18 cellular contexts compared by ENCODE assay signal in genomic region chr2:117562654-117563053, GRCh38.
DNase-seq lines count a peak whose midpoint lies in the region; ATAC-seq, FAIRE-seq and TF ChIP-seq lines count a peak whose summit lies in the region.
"Had no signal": no experiment of that assay in that cellular context is flagged by ENCODE, and none has a peak within 500 bp of the region (broad histone marks: within the 10 kb centered on the region; RNA-seq: fewer than 3 reads in every experiment).

No MANE protein-coding gene starts in this region.

- no peak overlapping the region for H2AFZ ChIP-seq in HepG2 (ENCODE audit: low read length)
- H2AFZ ChIP-seq: GM23248 had no signal

- BruUV-seq in HepG2 (replicated peaks; lab: Mats Ljungman, UMichigan), result no TSS peak

- H3K4me3 ChIP-seq in HepG2 (replicated peaks in 1 of 3; ENCODE audit: insufficient read depth in 1 of 3, low read depth in 2 of 3, low read length in 3 of 3) (no peak overlapping the region), right lobe of liver (no peak overlapping the region), MG63 (no peak overlapping the region)
- H3K4me3 ChIP-seq: BLaER1, GM23248, HAP-1 had no signal

- H3K36me3 ChIP-seq in HepG2 (replicated peaks in 1 of 2; ENCODE audit: control insufficient read depth in 1 of 2, insufficient read depth in 2 of 2, low read length in 2 of 2) (no peaks in the 10 kb centered on the region), right lobe of liver (no peaks in the 10 kb centered on the region), MG63 (no peaks in the 10 kb centered on the region)
- H3K36me3 ChIP-seq: BLaER1, HAP-1 had no signal

- no peak for TF ChIP-seq RAD21 in HepG2 (CRISPR knock-in tag; IDR thresholded peaks at IDR 0.05)

- no peaks in the 10 kb centered on the region for H4K20me1 ChIP-seq in HepG2 (ENCODE audit: insufficient read depth, low read length)
- H4K20me1 ChIP-seq: BLaER1 had no signal

- no peak for TF ChIP-seq CTCF in HepG2 (CRISPR knock-in tag; IDR thresholded peaks at IDR 0.05)
- no peak for TF ChIP-seq CTCF in right lobe of liver (IDR thresholded peaks at IDR 0.05)

- intact Hi-C loops in HepG2 (cut with micrococcal nuclease; ENCODE audit: unreplicated experiment) (no loop called here), right lobe of liver (cut with DNase I) (no loop called here)

- H3K27me3 ChIP-seq in HepG2 (ENCODE audit: control insufficient read depth in 1 of 2, insufficient read depth in 2 of 2, low read length in 2 of 2) (no peaks in the 10 kb centered on the region; a peak in 1 of 5 replicates), right lobe of liver (no peaks in the 10 kb centered on the region), MG63 (no peaks in the 10 kb centered on the region)
- H3K27me3 ChIP-seq: BLaER1 had no signal

- H3K27ac ChIP-seq in HepG2 (ENCODE audit: extremely low read length, insufficient read depth, low read length), result no peak overlapping the region
- no peak overlapping the region for H3K27ac ChIP-seq in right lobe of liver
- H3K27ac ChIP-seq: BLaER1, GM23248 had no signal

- no peak for FAIRE-seq in HepG2 (lab: Jason Lieb, UNC)
- FAIRE-seq: G401.6, GM12891 had no signal

- H3K9ac ChIP-seq in HepG2 (ENCODE audit: insufficient read depth, low read depth, low read length), result no peak overlapping the region
- H3K9ac ChIP-seq: BLaER1, GM23248 had no signal

- 10% methylated on average over 3 of the region's 3 CpGs for WGBS in HepG2 (ENCODE audit: low lambda C conversion rate)
- WGBS in right lobe of liver (ENCODE audit: insufficient coverage, low coverage, low lambda C conversion rate, missing lambda C conversion rate), result 56% methylated on average over 3 of the region's 3 CpGs

- H3K4me2 ChIP-seq in HepG2 (ENCODE audit: low read depth, low read length), result no peak overlapping the region
- H3K4me2 ChIP-seq: BLaER1 had no signal

- POLR2A ChIA-PET in HepG2 (lab: Yijun Ruan, JAX), result no interaction called here

- no peaks in the 10 kb centered on the region for H3K9me3 ChIP-seq in HepG2 (ENCODE audit: low read length)
- H3K9me3 ChIP-seq in right lobe of liver, result no peaks in the 10 kb centered on the region
- H3K9me3 ChIP-seq in MG63, result no peaks in the 10 kb centered on the region
- H3K9me3 ChIP-seq: BLaER1, HAP-1 had no signal

- ATAC-seq in HepG2 (no peak), right lobe of liver (no peak)

- CTCF ChIA-PET in HepG2 (lab: Yijun Ruan, JAX; ENCODE audit: low intra/inter-chr PET ratio, low total read pairs), result no interaction called here

- no peak for DNase-seq in HepG2 (ENCODE audit: low spot score)
- no peak for DNase-seq in right lobe of liver
- DNase-seq in NCI-H1417 treated with DMSO at 0.1 percent for 48 hours (lab: John Stamatoyannopoulos, UW), result peak; percentile 9
- DNase-seq in NCI-H748 treated with DMSO at 0.1 percent for 48 hours (lab: John Stamatoyannopoulos, UW), result peak; percentile 18
- no peak for DNase-seq in MG63
- no peak for DNase-seq in germinal center (ENCODE audit: low spot score)
- no peak for DNase-seq in SIG-M5 treated with dmso at 0.1 percent for 504 hours (lab: John Stamatoyannopoulos, UW; ENCODE audit: unreplicated experiment)
- DNase-seq: 8988T; CD4-positive, alpha-beta memory T cell; DMS 273 treated with DMSO at 0.1 percent for 48 hours; DMS53; DND-41; GM23248; IMR-90 had no signal

- in situ Hi-C loops in HepG2 (cut with HindIII; ENCODE audit: extremely low pct_ligation_motif_present, low pct_unique_long_range_greater_than_20kb), result no loop called here

- H3K4me1 ChIP-seq in HepG2 (ENCODE audit: insufficient read depth, low read length) (no peaks in the 10 kb centered on the region), right lobe of liver (no peaks in the 10 kb centered on the region)
- H3K4me1 ChIP-seq: BLaER1, HAP-1 had no signal

- H3K79me2 ChIP-seq in HepG2 (ENCODE audit: insufficient read depth, low read length), result no peaks in the 10 kb centered on the region

- TF ChIP-seq POLR2A in HepG2 (IDR thresholded peaks at IDR 0.05; ENCODE audit: insufficient read depth in 1 of 2, low read depth in 2 of 2, low read length in 2 of 2) (no peak), right lobe of liver (IDR thresholded peaks at IDR 0.05) (no peak)

- no peak for TF ChIP-seq EP300 in HepG2 (IDR thresholded peaks at IDR 0.05; ENCODE audit: low read depth in 2 of 2, low read length in 2 of 2)
- no peak for TF ChIP-seq EP300 in HepG2 (CRISPR knock-in tag; IDR thresholded peaks at IDR 0.05; ENCODE audit: borderline replicate concordance)

TF ChIP-seq in HepG2, 621 proteins besides CTCF, POLR2A, EP300 and RAD21:
- TF ChIP-seq LCORL (IDR thresholded peaks at IDR 0.05) (peak; percentile 96), LCORL (CRISPR knock-in tag; IDR thresholded peaks at IDR 0.05) (no peak), SMAD9 (CRISPR knock-in tag; IDR thresholded peaks at IDR 0.05) (no peak), U2AF1 (optimal IDR thresholded peaks at IDR 0.05; ENCODE audit: low read depth, low read length) (no peak), ZZZ3 (CRISPR knock-in tag; IDR thresholded peaks at IDR 0.05; ENCODE audit: borderline replicate concordance) (no peak)
TF ChIP-seq in HepG2: peak in this region for 1.

Comparison
In these comparisons a context has a peak if more than half of its experiments do, and no peak if none do; other contexts are left out.
1. DNase-seq: peak in NCI-H1417 treated with DMSO at 0.1 percent for 48 hours (single experiment) and NCI-H748 treated with DMSO at 0.1 percent for 48 hours (single experiment); none in HepG2 (single experiment), right lobe of liver (0 of 3), MG63 (single experiment), germinal center (single experiment) and SIG-M5 treated with dmso at 0.1 percent for 504 hours (single experiment).